In the genomic region with DNA sequence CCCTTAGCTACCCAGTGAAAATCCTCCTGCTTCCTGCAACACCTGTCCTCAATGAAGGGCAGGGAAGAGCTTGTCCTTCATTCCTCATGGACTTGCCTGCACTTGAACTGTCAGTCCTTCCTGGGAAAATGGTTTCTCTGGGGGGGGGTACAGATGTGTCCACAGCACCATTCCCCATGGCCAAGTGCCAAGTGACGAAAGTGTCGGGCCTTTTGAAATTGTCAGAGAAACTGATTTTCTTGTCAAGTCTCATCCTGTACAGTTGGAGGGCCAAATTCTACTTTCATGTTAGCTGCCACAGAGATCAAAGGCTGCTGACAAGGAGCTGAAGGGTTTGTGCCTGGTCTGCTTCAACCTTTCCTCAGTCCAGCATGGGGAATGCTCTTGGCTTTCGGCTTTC, we compare ENCODE assay signal across 19 cellular contexts.
DNase-seq lines count a peak whose midpoint lies in the region; ATAC-seq, FAIRE-seq and TF ChIP-seq lines count a peak whose summit lies in the region.
"Had no signal": no experiment of that assay in that cellular context is flagged by ENCODE, and none has a peak within 500 bp of the region (broad histone marks: within the 10 kb centered on the region; RNA-seq: fewer than 3 reads in every experiment).

No MANE protein-coding gene starts in this region.

- H3K4me1 Mint-ChIP-seq in MCF 10A (ENCODE audit: insufficient read depth, unreplicated experiment) = no peaks in the 10 kb centered on the region
- H3K4me1 Mint-ChIP-seq: CD14-positive monocyte had no signal

- no peak for TF ChIP-seq POLR2A in breast epithelium (IDR thresholded peaks at IDR 0.05)

- H3K27me3 Mint-ChIP-seq in MCF 10A (ENCODE audit: insufficient read depth, unreplicated experiment) = peaks cover 55% of the 10 kb centered on the region

- H3K4me3 ChIP-seq in breast epithelium (no peak overlapping the region), heart right ventricle (no peak overlapping the region), keratinocyte (ENCODE audit: control insufficient read depth in 2 of 3, extremely low read depth in 1 of 3, insufficient read depth in 2 of 3, low read depth in 1 of 3, low read length in 3 of 3) (no peak overlapping the region), osteoblast (ENCODE audit: insufficient read depth, low read length) (no peak overlapping the region)

- DNase-seq in MCF 10A (ENCODE audit: unreplicated experiment) (peak; percentile 57), breast epithelium (ENCODE audit: low spot score in 2 of 2) (no peak), heart right ventricle (no peak), left cardiac atrium (no peak), keratinocyte (ENCODE audit: low read depth, low spot score) (peak; percentile 67), foreskin melanocyte (no peak), osteoblast (ENCODE audit: insufficient read length, low spot score, missing footprints) (no peak)
- DNase-seq: CD8-positive, alpha-beta T cell; COR-L47; DND-41; GF-D8 had no signal

- WGBS in heart right ventricle, 2 donors = 34 to 55% methylated on average over 3 of the region's 3 CpGs

- no peaks in the 10 kb centered on the region for H4K20me1 ChIP-seq in keratinocyte (ENCODE audit: control insufficient read depth, extremely low read depth, insufficient read depth, low read length)
- H4K20me1 ChIP-seq in osteoblast (ENCODE audit: insufficient read depth, low read length) = no peaks in the 10 kb centered on the region

- no peaks in the 10 kb centered on the region for H3K36me3 ChIP-seq in breast epithelium
- H3K36me3 ChIP-seq in heart right ventricle = no peaks in the 10 kb centered on the region
- no peaks in the 10 kb centered on the region for H3K36me3 ChIP-seq in keratinocyte (ENCODE audit: control insufficient read depth in 2 of 2, extremely low read depth in 1 of 2, insufficient read depth in 2 of 2, low read length in 2 of 2)
- H3K36me3 ChIP-seq in osteoblast (ENCODE audit: insufficient read depth, low read length) = no peaks in the 10 kb centered on the region

- peak overlapping the region; percentile 37 for H3K4me2 ChIP-seq in keratinocyte (ENCODE audit: control insufficient read depth, extremely low read depth, insufficient read depth, low read depth, low read length)
- no peak overlapping the region for H3K4me2 ChIP-seq in osteoblast (ENCODE audit: insufficient read depth, low read length)

- H3K79me2 ChIP-seq in keratinocyte (ENCODE audit: control insufficient read depth, insufficient read depth, low read length) (no peaks in the 10 kb centered on the region), osteoblast (ENCODE audit: insufficient read depth, low read length) (no peaks in the 10 kb centered on the region)

- H3K27me3 ChIP-seq in breast epithelium = no peaks in the 10 kb centered on the region
- H3K27me3 ChIP-seq in heart right ventricle = peaks cover 0 to 42% (median 10%) of the 10 kb centered on the region in 7 donors
- H3K27me3 ChIP-seq in keratinocyte (ENCODE audit: control insufficient read depth, extremely low read depth, insufficient read depth, low read length) = no peaks in the 10 kb centered on the region
- peaks cover 4% of the 10 kb centered on the region for H3K27me3 ChIP-seq in osteoblast (ENCODE audit: insufficient read depth, low read length)

- H3K27ac ChIP-seq in breast epithelium (no peak overlapping the region), heart right ventricle (no peak overlapping the region), keratinocyte (ENCODE audit: control insufficient read depth, insufficient read depth, low read length) (no peak overlapping the region), osteoblast (ENCODE audit: low read depth, low read length) (no peak overlapping the region)
- H3K27ac ChIP-seq: 22Rv1 had no signal

- POLR2A ChIA-PET in MCF 10A (lab: Yijun Ruan, JAX) = interaction anchor here (0.6 to 0.9 kb wide), 3 partner anchors 54 to 253 kb away, joined by 3 read pairs; partner anchors contain the start of gene CCND2

- H3K9me3 ChIP-seq in breast epithelium (no peaks in the 10 kb centered on the region), heart right ventricle (no peaks in the 10 kb centered on the region), keratinocyte (ENCODE audit: control insufficient read depth, low read depth, low read length) (no peaks in the 10 kb centered on the region), osteoblast (ENCODE audit: low read depth, low read length) (no peaks in the 10 kb centered on the region)

- H3K27ac Mint-ChIP-seq in MCF 10A (ENCODE audit: low read depth, unreplicated experiment) = no peak overlapping the region
- H3K27ac Mint-ChIP-seq: CD8-positive, alpha-beta T cell had no signal

- ATAC-seq in heart right ventricle = peak in 5 of 8 donors; percentile 48 to 83 (median 62)
- no peak for ATAC-seq in left cardiac atrium
- peak; percentile 70 for ATAC-seq in esophagus mucosa
- ATAC-seq: CD8-positive, alpha-beta T cell; HCT116 had no signal

- H3K4me1 ChIP-seq in breast epithelium (no peaks in the 10 kb centered on the region), heart right ventricle (no peaks in the 10 kb centered on the region), keratinocyte (ENCODE audit: control insufficient read depth, extremely low read depth, insufficient read depth, low read length) (peaks cover 11% of the 10 kb centered on the region), osteoblast (ENCODE audit: insufficient read depth, low read length) (no peaks in the 10 kb centered on the region)

- H2AFZ ChIP-seq in keratinocyte (ENCODE audit: control insufficient read depth, low read length) = no peak overlapping the region
- no peak overlapping the region for H2AFZ ChIP-seq in osteoblast (ENCODE audit: low read length)

- H3K36me3 Mint-ChIP-seq in MCF 10A (ENCODE audit: insufficient read depth, unreplicated experiment) = no peaks in the 10 kb centered on the region
- H3K36me3 Mint-ChIP-seq: CD14-positive monocyte had no signal

- dilution Hi-C loops in keratinocyte (cut with MboI; ENCODE audit: extremely low pct_ligation_motif_present, low sequenced_read_pairs) = no loop called here

- no peak overlapping the region for H3K9ac ChIP-seq in keratinocyte (ENCODE audit: control insufficient read depth, extremely low read depth, insufficient read depth, low read length)

- intact Hi-C loops in MCF 10A (cut with micrococcal nuclease) (no loop called here), breast epithelium (cut with DNase I; ENCODE audit: low total_unique reads) (no loop called here), heart right ventricle (cut with DNase I) (no loop called here), left cardiac atrium (cut with DNase I) (no loop called here)

- no TSS peak for BruUV-seq in MCF 10A (replicated peaks; lab: Mats Ljungman, UMichigan)

- TF ChIP-seq CTCF in MCF 10A (IDR thresholded peaks at IDR 0.05; ENCODE audit: unreplicated experiment) (no peak), breast epithelium (IDR thresholded peaks at IDR 0.05) (no peak), heart right ventricle (IDR thresholded peaks at IDR 0.05) (no peak), keratinocyte (optimal IDR thresholded peaks at IDR 0.05 in 1 of 3, IDR thresholded peaks at IDR 0.05 in 1 of 3, conservative IDR thresholded peaks at IDR 0.05 in 1 of 3; ENCODE audit: extremely low read depth in 1 of 3, insufficient read depth in 2 of 3, low read length in 3 of 3) (no peak), osteoblast (IDR thresholded peaks at IDR 0.05; ENCODE audit: extremely low read depth, low read depth, low read length) (no peak)

- no peaks in the 10 kb centered on the region for H3K9me1 ChIP-seq in keratinocyte (ENCODE audit: control insufficient read depth, extremely low read depth, insufficient read depth, low read length)

- no peak overlapping the region for H3K4me3 Mint-ChIP-seq in MCF 10A (ENCODE audit: unreplicated experiment)
- H3K4me3 Mint-ChIP-seq: CD14-positive monocyte; CD8-positive, alpha-beta T cell had no signal

- H3K9me3 Mint-ChIP-seq in MCF 10A (ENCODE audit: unreplicated experiment) = no peaks in the 10 kb centered on the region
- H3K9me3 Mint-ChIP-seq: CD14-positive monocyte; CD8-positive, alpha-beta T cell had no signal

- CTCF ChIA-PET in MCF 10A (lab: Yijun Ruan, JAX) = interaction anchor here (0.6 to 1.9 kb wide), 3 partner anchors 14 to 255 kb away, joined by 3 to 11 read pairs (median 4); no protein-coding TSS in a partner anchor

- peak; percentile 96 for FAIRE-seq in keratinocyte (lab: Jason Lieb, UNC)
- FAIRE-seq: D721Med, GM19239, H54, HTR-8/SVneo had no signal

Comparison
In these comparisons a context has a peak if more than half of its experiments do, and no peak if none do; other contexts are left out.
1. DNase-seq: peak in MCF 10A (single experiment) and keratinocyte (single experiment); none in breast epithelium (0 of 2), heart right ventricle (0 of 2), left cardiac atrium (single experiment), foreskin melanocyte (single experiment) and osteoblast (single experiment).
2. ATAC-seq: peak in heart right ventricle (5 of 8) and esophagus mucosa (single experiment); none in left cardiac atrium (0 of 2).